In genomic region chr5:2324788-2325187, GRCh38 we compare ENCODE assay signal across 20 cellular contexts.
DNase-seq lines count a peak whose midpoint lies in the region; ATAC-seq and TF ChIP-seq lines count a peak whose summit lies in the region.
"Had no signal": no experiment of that assay in that cellular context is flagged by ENCODE, and none has a peak within 500 bp of the region (broad histone marks: within the 10 kb centered on the region; RNA-seq: fewer than 3 reads in every experiment).

No MANE protein-coding gene starts in this region.

- ATAC-seq in RWPE2 (ENCODE audit: low read depth) (no peak), heart right ventricle (no peak)
- ATAC-seq: A549 had no signal

- H2BK12ac ChIP-seq in neuronal stem cell (ENCODE audit: low read length), result no peak overlapping the region

- TF ChIP-seq CTCF in RWPE2 (IDR thresholded peaks at IDR 0.05; ENCODE audit: poor library complexity, severe bottlenecking) (no peak), esophagus muscularis mucosa (IDR thresholded peaks at IDR 0.05) (no peak), heart right ventricle (IDR thresholded peaks at IDR 0.05) (no peak), GM10266 (IDR thresholded peaks at IDR 0.05; ENCODE audit: control insufficient read depth, insufficient read depth, low read depth, missing control alignments) (no peak)

- peaks cover 11% of the 10 kb centered on the region for H3K9me3 ChIP-seq in BLaER1
- H3K9me3 ChIP-seq in RWPE2 (ENCODE audit: severe bottlenecking), result peaks cover 3% of the 10 kb centered on the region
- H3K9me3 ChIP-seq in esophagus muscularis mucosa, result no peaks in the 10 kb centered on the region
- H3K9me3 ChIP-seq in neuronal stem cell (replicated peaks in 1 of 2; ENCODE audit: control insufficient read depth in 2 of 2, insufficient read depth in 1 of 2, low read depth in 1 of 2, low read length in 2 of 2), result peaks cover 0 to 2% of the 10 kb centered on the region in 2 donors
- H3K9me3 ChIP-seq in heart right ventricle, result no peaks in the 10 kb centered on the region
- H3K9me3 ChIP-seq: A549, Caco-2 had no signal

- H3K36me3 ChIP-seq in BLaER1 (no peaks in the 10 kb centered on the region), RWPE2 (ENCODE audit: low read depth) (no peaks in the 10 kb centered on the region), esophagus muscularis mucosa (no peaks in the 10 kb centered on the region), neuronal stem cell (replicated peaks in 1 of 2; ENCODE audit: control insufficient read depth in 2 of 2, insufficient read depth in 2 of 2, low read length in 2 of 2) (no peaks in the 10 kb centered on the region), heart right ventricle (no peaks in the 10 kb centered on the region)
- H3K36me3 ChIP-seq: HAP-1 had no signal

- no peak overlapping the region for H3K27ac ChIP-seq in BLaER1
- H3K27ac ChIP-seq in RWPE2 (ENCODE audit: poor library complexity, severe bottlenecking), result no peak overlapping the region
- H3K27ac ChIP-seq in esophagus muscularis mucosa (replicated peaks in 1 of 4), result no peak overlapping the region
- no peak overlapping the region for H3K27ac ChIP-seq in neuronal stem cell (replicated peaks; ENCODE audit: low read length)
- H3K27ac ChIP-seq in heart right ventricle, result no peak overlapping the region
- H3K27ac ChIP-seq: 22Rv1, A549, HL-60 had no signal

- peak overlapping the region; percentile 2 for H3K14ac ChIP-seq in neuronal stem cell (ENCODE audit: low read length)

- no peak overlapping the region for H2BK5ac ChIP-seq in neuronal stem cell (ENCODE audit: low read length)

- peaks cover 68% of the 10 kb centered on the region for H3K4me1 ChIP-seq in BLaER1
- H3K4me1 ChIP-seq in RWPE2 (ENCODE audit: insufficient read depth, poor library complexity, severe bottlenecking), result no peaks in the 10 kb centered on the region
- H3K4me1 ChIP-seq in esophagus muscularis mucosa, result no peaks in the 10 kb centered on the region
- no peaks in the 10 kb centered on the region for H3K4me1 ChIP-seq in neuronal stem cell (ENCODE audit: control insufficient read depth in 2 of 2, insufficient read depth in 1 of 2, low read depth in 1 of 2, low read length in 2 of 2)
- no peaks in the 10 kb centered on the region for H3K4me1 ChIP-seq in heart right ventricle
- H3K4me1 ChIP-seq: A549, Caco-2, HAP-1 had no signal

- no peaks in the 10 kb centered on the region for H3K27me3 ChIP-seq in BLaER1
- H3K27me3 ChIP-seq in RWPE2 (ENCODE audit: insufficient read depth, poor library complexity, severe bottlenecking), result no peaks in the 10 kb centered on the region
- H3K27me3 ChIP-seq in esophagus muscularis mucosa, result peaks cover 0 to 27% (median 0%) of the 10 kb centered on the region in 4 donors
- H3K27me3 ChIP-seq in neuronal stem cell (ENCODE audit: control insufficient read depth in 3 of 3, insufficient read depth in 3 of 3, low read depth in 1 of 3, low read length in 3 of 3), result peaks cover 0 to 2% (median 0%) of the 10 kb centered on the region in 3 experiments
- H3K27me3 ChIP-seq in heart right ventricle, result peaks cover 0 to 21% (median 7%) of the 10 kb centered on the region in 7 donors

- H3K79me1 ChIP-seq in neuronal stem cell (ENCODE audit: low read depth, low read length), result no peaks in the 10 kb centered on the region

- H3K4me3 ChIP-seq in BLaER1 (no peak overlapping the region), RWPE2 (ENCODE audit: severe bottlenecking) (no peak overlapping the region), esophagus muscularis mucosa (no peak overlapping the region), neuronal stem cell (ENCODE audit: low read length in 2 of 2) (peak overlapping the region in 1 of 2 donors; percentile 71), heart right ventricle (no peak overlapping the region)
- H3K4me3 ChIP-seq: A549, HAP-1 had no signal

- H2BK15ac ChIP-seq in neuronal stem cell (ENCODE audit: low read length), result no peak overlapping the region

- DNase-seq in RWPE2 (ENCODE audit: low spot score) (peak; percentile 22), esophagus muscularis mucosa (ENCODE audit: extremely low spot score) (peak; percentile 72), neuronal stem cell (ENCODE audit: low spot score) (no peak), UCSD-AML1 (lab: John Stamatoyannopoulos, UW; ENCODE audit: unreplicated experiment) (no peak), SKM-1 treated with dmso at 0.1 percent for 144 hours (lab: John Stamatoyannopoulos, UW; ENCODE audit: unreplicated experiment) (no peak), heart right ventricle (no peak), GM10266 (ENCODE audit: extremely low spot score) (no peak)
- DNase-seq: AML-193; C1 segment of cervical spinal cord; Caco-2; CD4-positive, alpha-beta T cell; DMS153; DMS79; GDM1; KBM-7 had no signal

- WGBS in esophagus muscularis mucosa, result 81% methylated on average over 11 of the region's 11 CpGs
- WGBS in neuronal stem cell (ENCODE audit: extremely low coverage in 2 of 2, insufficient read length in 2 of 2, insufficient replicate concordance in 1 of 2), 2 donors, result no CpG with 5 or more reads among the region's 11 CpGs
- WGBS in heart right ventricle, 2 donors, result 86 to 88% methylated on average over 11 of the region's 11 CpGs

- H3K9ac ChIP-seq in BLaER1 (no peak overlapping the region; the same call in 1 of the 2 replicates), neuronal stem cell (ENCODE audit: low read depth, low read length, poor library complexity) (no peak overlapping the region)

- no peak overlapping the region for H2AFZ ChIP-seq in neuronal stem cell (ENCODE audit: low read length)

- H3K18ac ChIP-seq in neuronal stem cell (ENCODE audit: low read length), result peak overlapping the region; percentile 44

- H3K4me2 ChIP-seq in BLaER1 (peak overlapping the region; percentile 86), neuronal stem cell (ENCODE audit: insufficient read depth, low read length, poor library complexity, severe bottlenecking) (no peak overlapping the region)
- H3K4me2 ChIP-seq: A549 had no signal

- H4K20me1 ChIP-seq in BLaER1, result no peaks in the 10 kb centered on the region

- no peak overlapping the region for H2BK120ac ChIP-seq in neuronal stem cell (ENCODE audit: low read depth, low read length)

- no peak for TF ChIP-seq POLR2A in esophagus muscularis mucosa (IDR thresholded peaks at IDR 0.05; ENCODE audit: low read depth)

- H4K8ac ChIP-seq in neuronal stem cell (ENCODE audit: low read depth, low read length), result peak overlapping the region; percentile 83

- H4K91ac ChIP-seq in neuronal stem cell (ENCODE audit: low read depth, low read length, poor library complexity), result no peak overlapping the region

- H3K4ac ChIP-seq in neuronal stem cell (ENCODE audit: low read length), result no peak overlapping the region

- intact Hi-C loops in esophagus muscularis mucosa (cut with DNase I) (no loop called here), heart right ventricle (cut with DNase I) (no loop called here)

- TF ChIP-seq EP300 in esophagus muscularis mucosa (IDR thresholded peaks at IDR 0.05), result no peak

- no peak overlapping the region for H2AK5ac ChIP-seq in neuronal stem cell (ENCODE audit: low read depth, low read length)

- H3K23ac ChIP-seq in neuronal stem cell (ENCODE audit: low read depth, low read length, poor library complexity), result no peak overlapping the region

Comparison
In these comparisons a context has a peak if more than half of its experiments do, and no peak if none do; other contexts are left out.
1. DNase-seq: peak in RWPE2 (single experiment) and esophagus muscularis mucosa (single experiment); none in neuronal stem cell (single experiment), UCSD-AML1 (single experiment), SKM-1 treated with dmso at 0.1 percent for 144 hours (single experiment), heart right ventricle (0 of 2) and GM10266 (single experiment).